Comparison of ENCODE assay signal across 12 cellular contexts in the genomic region with DNA sequence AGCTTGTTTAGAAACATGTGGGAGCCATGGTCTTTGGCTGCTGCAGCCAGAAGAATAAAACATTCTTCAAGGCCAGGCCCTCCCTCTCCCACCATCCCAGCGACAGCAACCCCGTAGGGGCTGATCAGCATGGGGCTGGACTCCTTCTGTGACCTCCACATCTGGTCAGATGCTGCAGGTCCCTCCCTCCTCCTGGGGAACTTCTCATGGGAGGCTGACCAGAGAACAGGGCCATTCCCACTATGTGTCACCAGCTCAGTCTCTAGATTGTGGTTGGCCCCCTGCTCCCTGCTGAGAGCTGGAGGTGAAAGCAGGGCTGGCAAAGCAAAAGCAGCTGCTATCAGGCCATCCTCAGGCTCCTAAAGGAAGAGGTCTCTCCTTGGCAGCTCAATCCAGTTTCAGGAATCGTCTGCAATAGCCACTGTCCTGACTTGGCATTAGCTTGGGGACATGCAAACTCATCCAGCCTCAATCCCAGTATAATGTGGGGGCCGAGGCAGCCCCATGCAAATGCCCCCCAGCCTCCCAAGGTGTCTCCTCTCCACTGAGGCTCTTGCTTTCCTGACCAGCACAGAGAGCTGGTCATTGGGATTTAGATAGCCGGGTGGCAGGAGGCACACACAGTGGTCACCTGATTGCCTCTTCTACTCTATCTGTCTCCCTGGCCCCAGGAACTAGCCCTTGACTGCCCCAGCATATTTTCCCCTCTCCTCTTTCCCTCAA.
DNase-seq lines count a peak whose midpoint lies in the region; ATAC-seq and TF ChIP-seq lines count a peak whose summit lies in the region.
"Had no signal": no experiment of that assay in that cellular context is flagged by ENCODE, and none has a peak within 500 bp of the region (broad histone marks: within the 10 kb centered on the region; RNA-seq: fewer than 3 reads in every experiment).

No MANE protein-coding gene starts in this region.

- H3K4me3 ChIP-seq in choroid plexus epithelial cell (ENCODE audit: low read depth, low read length), result no peak overlapping the region

- ATAC-seq in GM19455 (IDR thresholded peaks at IDR 0.05; ENCODE audit: unreplicated experiment) (peak; percentile 24), HG03045 (IDR thresholded peaks at IDR 0.05; ENCODE audit: unreplicated experiment) (peak; percentile 49)
- ATAC-seq: Right ventricle myocardium inferior had no signal

- peak; percentile 62 for DNase-seq in AG08395 (ENCODE audit: low spot score)
- peak; percentile 45 for DNase-seq in choroid plexus epithelial cell (ENCODE audit: low read depth)
- DNase-seq in NCI-H345 treated with DMSO at 0.1 percent for 48 hours (lab: John Stamatoyannopoulos, UW; ENCODE audit: unreplicated experiment), result no peak
- DNase-seq in AG08396 (ENCODE audit: low spot score), result no peak
- no peak for DNase-seq in NCI-H510A treated with DMSO at 0.1 percent for 48 hours (lab: John Stamatoyannopoulos, UW)
- DNase-seq in SHP77 (lab: John Stamatoyannopoulos, UW), result no peak
- DNase-seq: activated T-cell treated with anti-CD3 and anti-CD28 coated beads, Interleukin-2, amount 50 U/mL, for 4 hours; Karpas-422; NCI-H226 had no signal

- no peak for TF ChIP-seq CTCF in choroid plexus epithelial cell (conservative IDR thresholded peaks at IDR 0.05; ENCODE audit: low read depth, low read length)

Comparison
In these comparisons a context has a peak if more than half of its experiments do, and no peak if none do; other contexts are left out.
1. DNase-seq: peak in AG08395 (single experiment) and choroid plexus epithelial cell (single experiment); none in NCI-H345 treated with DMSO at 0.1 percent for 48 hours (single experiment), AG08396 (single experiment), NCI-H510A treated with DMSO at 0.1 percent for 48 hours (single experiment) and SHP77 (0 of 2).